In the genomic region with DNA sequence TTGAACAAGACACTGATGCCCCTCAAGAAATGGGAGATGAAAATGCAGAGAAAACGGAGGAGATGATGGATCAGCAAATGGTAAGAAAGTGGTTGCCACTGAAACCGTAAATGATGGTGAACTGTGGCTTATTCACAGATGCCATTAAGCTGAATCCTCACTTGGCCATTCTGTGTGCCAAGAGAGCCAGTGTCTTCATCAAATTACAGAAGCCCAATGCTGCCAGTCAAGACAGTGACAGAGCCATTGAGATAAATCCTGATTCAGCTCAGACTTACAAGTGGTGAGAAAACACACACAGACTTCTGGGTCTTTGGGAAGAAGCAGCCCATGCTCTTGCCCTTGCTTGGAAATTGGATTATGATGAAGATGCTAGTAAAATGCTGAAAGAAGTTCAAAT, we compare ENCODE assay signal across 1 cellular context.
TF ChIP-seq lines count a peak whose summit lies in the region.

No MANE protein-coding gene starts in this region.

TF ChIP-seq in IMR-90, 13 proteins besides CTCF, POLR2A, EP300 and RAD21:
- TF ChIP-seq CHD1 (IDR thresholded peaks at IDR 0.05; ENCODE audit: low read depth, low read length) (no peak), MAZ (IDR thresholded peaks at IDR 0.05; ENCODE audit: borderline replicate concordance, low read depth, low read length) (no peak), FOS (IDR thresholded peaks at IDR 0.05; ENCODE audit: low read depth, low read length) (no peak), SMC3 (IDR thresholded peaks at IDR 0.05; ENCODE audit: low read depth, low read length) (no peak), CEBPB (IDR thresholded peaks at IDR 0.05; ENCODE audit: low read depth, low read length) (no peak), MAFK (IDR thresholded peaks at IDR 0.05; ENCODE audit: low read depth, low read length) (no peak), ELK1 (IDR thresholded peaks at IDR 0.05; ENCODE audit: borderline replicate concordance, low read depth, low read length) (no peak), MXI1 (IDR thresholded peaks at IDR 0.05; ENCODE audit: borderline replicate concordance, low read depth, low read length) (no peak), BHLHE40 (IDR thresholded peaks at IDR 0.05; ENCODE audit: low read depth, low read length) (no peak), NFE2L2 (IDR thresholded peaks at IDR 0.05; ENCODE audit: low read depth, low read length) (no peak), RCOR1 (IDR thresholded peaks at IDR 0.05; ENCODE audit: insufficient replicate concordance, low read length) (no peak), RFX5 (IDR thresholded peaks at IDR 0.05; ENCODE audit: low read depth, low read length) (no peak)
- TF ChIP-seq, protein P1, sequence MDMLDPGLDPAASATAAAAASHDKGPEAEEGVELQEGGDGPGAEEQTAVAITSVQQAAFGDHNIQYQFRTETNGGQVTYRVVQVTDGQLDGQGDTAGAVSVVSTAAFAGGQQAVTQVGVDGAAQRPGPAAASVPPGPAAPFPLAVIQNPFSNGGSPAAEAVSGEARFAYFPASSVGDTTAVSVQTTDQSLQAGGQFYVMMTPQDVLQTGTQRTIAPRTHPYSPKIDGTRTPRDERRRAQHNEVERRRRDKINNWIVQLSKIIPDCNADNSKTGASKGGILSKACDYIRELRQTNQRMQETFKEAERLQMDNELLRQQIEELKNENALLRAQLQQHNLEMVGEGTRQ (IDR thresholded peaks at IDR 0.05; ENCODE audit: low read depth, low read length), result no peak
